In the genomic region with DNA sequence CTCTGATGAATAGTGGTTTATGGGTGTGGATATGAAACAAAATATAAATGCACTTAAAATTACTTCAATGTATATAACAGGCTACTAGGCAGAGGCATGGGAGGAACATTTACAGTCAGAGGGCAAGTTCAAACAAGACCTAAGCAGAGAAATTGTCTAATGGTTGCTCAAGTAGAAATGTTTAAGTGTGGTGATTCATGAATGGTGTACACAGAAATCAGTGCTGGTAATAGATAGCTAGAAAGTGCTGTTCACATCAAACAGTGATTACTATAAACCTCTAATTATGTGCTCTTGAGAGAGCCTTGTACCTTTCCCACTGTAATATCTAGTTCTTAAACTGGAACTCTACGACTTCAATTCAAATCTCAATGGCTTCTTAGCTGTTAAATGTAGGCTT, we compare ENCODE assay signal across 19 cellular contexts.
DNase-seq lines count a peak whose midpoint lies in the region; ATAC-seq and TF ChIP-seq lines count a peak whose summit lies in the region.
"Had no signal": no experiment of that assay in that cellular context is flagged by ENCODE, and none has a peak within 500 bp of the region (broad histone marks: within the 10 kb centered on the region; RNA-seq: fewer than 3 reads in every experiment).

No MANE protein-coding gene starts in this region.

- H3K27ac ChIP-seq in breast epithelium (no peak overlapping the region), mammary epithelial cell (ENCODE audit: insufficient read depth, low read depth, low read length) (peak overlapping the region; percentile 59), osteoblast (ENCODE audit: low read depth, low read length) (no peak overlapping the region)
- H3K27ac ChIP-seq: brain microvascular endothelial cell, neutrophil, right atrium auricular region, thyroid gland had no signal

- H2AFZ ChIP-seq in mammary epithelial cell (ENCODE audit: low read depth, low read length) = peak overlapping the region; percentile 23
- H2AFZ ChIP-seq in osteoblast (ENCODE audit: low read length) = no peak overlapping the region

- ATAC-seq in HG03442 (IDR thresholded peaks at IDR 0.05; ENCODE audit: unreplicated experiment) = no peak
- ATAC-seq: activated CD4-positive, CD25-positive, alpha-beta regulatory T cell treated with anti-CD3 and anti-CD28 coated beads, Interleukin-2, amount 50 U/mL, for 24 hours; left cardiac atrium had no signal

- H3K27ac Mint-ChIP-seq in MCF 10A (ENCODE audit: low read depth, unreplicated experiment) = no peak overlapping the region

- no peaks in the 10 kb centered on the region for H3K27me3 ChIP-seq in breast epithelium
- H3K27me3 ChIP-seq in mammary epithelial cell (ENCODE audit: insufficient read depth, low read length) = no peaks in the 10 kb centered on the region
- no peaks in the 10 kb centered on the region for H3K27me3 ChIP-seq in osteoblast (ENCODE audit: insufficient read depth, low read length)
- H3K27me3 ChIP-seq: brain microvascular endothelial cell, MG63, neutrophil, right atrium auricular region, thyroid gland had no signal

- H3K4me2 ChIP-seq in mammary epithelial cell (ENCODE audit: insufficient read depth, low read depth, low read length) (peak overlapping the region; percentile 22), osteoblast (ENCODE audit: insufficient read depth, low read length) (no peak overlapping the region)

- peaks cover 4% of the 10 kb centered on the region for H3K36me3 Mint-ChIP-seq in MCF 10A (ENCODE audit: insufficient read depth, unreplicated experiment)

- H3K4me3 ChIP-seq in breast epithelium (no peak overlapping the region), mammary epithelial cell (replicated peaks in 1 of 3; ENCODE audit: insufficient read depth in 1 of 3, low read depth in 2 of 3, low read length in 3 of 3) (no peak overlapping the region), osteoblast (ENCODE audit: insufficient read depth, low read length) (no peak overlapping the region)
- H3K4me3 ChIP-seq: MG63, right atrium auricular region, thyroid gland had no signal

- no peak for TF ChIP-seq CTCF in MCF 10A (IDR thresholded peaks at IDR 0.05; ENCODE audit: unreplicated experiment)
- no peak for TF ChIP-seq CTCF in breast epithelium (IDR thresholded peaks at IDR 0.05)
- TF ChIP-seq CTCF in mammary epithelial cell (conservative IDR thresholded peaks at IDR 0.05 in 1 of 2, IDR thresholded peaks at IDR 0.05 in 1 of 2; ENCODE audit: extremely low read depth in 1 of 2, insufficient read depth in 1 of 2, low read depth in 1 of 2, low read length in 2 of 2) = no peak
- TF ChIP-seq CTCF in osteoblast (IDR thresholded peaks at IDR 0.05; ENCODE audit: extremely low read depth, low read depth, low read length) = no peak

- no peak overlapping the region for H3K9ac ChIP-seq in mammary epithelial cell (ENCODE audit: insufficient read depth, low read length)

- H3K4me1 ChIP-seq in breast epithelium (no peaks in the 10 kb centered on the region), mammary epithelial cell (ENCODE audit: insufficient read depth, low read length) (peaks cover 18% of the 10 kb centered on the region), osteoblast (ENCODE audit: insufficient read depth, low read length) (no peaks in the 10 kb centered on the region)
- H3K4me1 ChIP-seq: right atrium auricular region, thyroid gland had no signal

- peaks cover 12% of the 10 kb centered on the region for H3K4me1 Mint-ChIP-seq in MCF 10A (ENCODE audit: insufficient read depth, unreplicated experiment)

- H3K79me2 ChIP-seq in mammary epithelial cell (ENCODE audit: insufficient read depth, low read length) (no peaks in the 10 kb centered on the region), osteoblast (ENCODE audit: insufficient read depth, low read length) (no peaks in the 10 kb centered on the region)

- CTCF ChIA-PET in MCF 10A (lab: Yijun Ruan, JAX) (interaction anchor here (0.7 to 1.2 kb wide), 3 partner anchors 18 to 133 kb away, joined by 3 to 5 read pairs (median 3); no protein-coding TSS in a partner anchor), mammary epithelial cell (lab: Charles Lee; ENCODE audit: low non-redundant PET) (no interaction called here)

- 85% methylated on average over 1 of the region's 1 CpG for WGBS in mammary epithelial cell (ENCODE audit: low coverage, missing lambda C conversion rate)

- DNase-seq in MCF 10A (ENCODE audit: unreplicated experiment) (peak; percentile 79), breast epithelium (ENCODE audit: low spot score in 2 of 2) (no peak), NCI-H2171 (lab: John Stamatoyannopoulos, UW) (peak; percentile 37), mammary epithelial cell (peak; percentile 86), occipital lobe (lab: John Stamatoyannopoulos, UW) (no peak), cortex of kidney (lab: John Stamatoyannopoulos, UW) (no peak), osteoblast (ENCODE audit: insufficient read length, low spot score, missing footprints) (no peak)
- DNase-seq: activated CD8-positive, alpha-beta memory T cell treated with anti-CD3 and anti-CD28 coated beads for 24 hours; dermis blood vessel endothelial cell; DND-41; left cardiac atrium; MG63; stimulated activated naive CD4-positive, alpha-beta T cell; thyroid gland had no signal

- TF ChIP-seq POLR2A in breast epithelium (IDR thresholded peaks at IDR 0.05) = no peak

- no peak overlapping the region for H3K4me3 Mint-ChIP-seq in MCF 10A (ENCODE audit: unreplicated experiment)

- intact Hi-C loops in MCF 10A (cut with micrococcal nuclease) (no loop called here), breast epithelium (cut with DNase I; ENCODE audit: low total_unique reads) (no loop called here), mammary epithelial cell (cut with micrococcal nuclease) (loop anchor here (5.0 kb wide), 1 partner anchor 106 kb away; no protein-coding TSS in a partner anchor)

- in situ Hi-C loops in mammary epithelial cell (cut with MboI; ENCODE audit: low sequenced_read_pairs in 2 of 2) = no loop called here

- H3K9me3 Mint-ChIP-seq in MCF 10A (ENCODE audit: unreplicated experiment) = no peaks in the 10 kb centered on the region

- H3K9me3 ChIP-seq in breast epithelium (no peaks in the 10 kb centered on the region), mammary epithelial cell (replicated peaks; ENCODE audit: insufficient read depth, low read length) (no peaks in the 10 kb centered on the region), osteoblast (ENCODE audit: low read depth, low read length) (no peaks in the 10 kb centered on the region)
- H3K9me3 ChIP-seq: MG63, neutrophil, right atrium auricular region, thyroid gland had no signal

- BruUV-seq in MCF 10A (replicated peaks; lab: Mats Ljungman, UMichigan) (no TSS peak), mammary epithelial cell (replicated peaks; lab: Mats Ljungman, UMichigan) (no TSS peak)

- POLR2A ChIA-PET in MCF 10A (lab: Yijun Ruan, JAX) = interaction anchor here (0.6 to 1.3 kb wide), 4 partner anchors 10 to 871 kb away, joined by 3 to 7 read pairs (median 4); no protein-coding TSS in a partner anchor

- H3K36me3 ChIP-seq in breast epithelium (no peaks in the 10 kb centered on the region), mammary epithelial cell (ENCODE audit: insufficient read depth, low read length) (no peaks in the 10 kb centered on the region), osteoblast (ENCODE audit: insufficient read depth, low read length) (no peaks in the 10 kb centered on the region)
- H3K36me3 ChIP-seq: brain microvascular endothelial cell, MG63, neutrophil, right atrium auricular region, thyroid gland had no signal

- H3K27me3 Mint-ChIP-seq in MCF 10A (ENCODE audit: insufficient read depth, unreplicated experiment) = no peaks in the 10 kb centered on the region

- dilution Hi-C loops in mammary epithelial cell (cut with HindIII; ENCODE audit: low sequenced_read_pairs) = no loop called here

- H4K20me1 ChIP-seq in mammary epithelial cell (ENCODE audit: insufficient read depth, low read length) (no peaks in the 10 kb centered on the region), osteoblast (ENCODE audit: insufficient read depth, low read length) (no peaks in the 10 kb centered on the region)

Comparison
In these comparisons a context has a peak if more than half of its experiments do, and no peak if none do; other contexts are left out.
1. DNase-seq: peak in MCF 10A (single experiment), NCI-H2171 (single experiment) and mammary epithelial cell (single experiment); none in breast epithelium (0 of 2), occipital lobe (single experiment), cortex of kidney (single experiment) and osteoblast (single experiment).